ENCODE assay signal across 8 cellular contexts in genomic region chr19:45876411-45877197, GRCh38. TPM values are rescaled to one million over a fixed set of nuclear protein-coding genes. Genes with fewer than 3 reads are reported as not detected.
DNase-seq lines count a peak whose midpoint lies in the region; ATAC-seq and TF ChIP-seq lines count a peak whose summit lies in the region.

No MANE protein-coding gene starts in this region.

- H4K91ac ChIP-seq in mesenchymal stem cell (ENCODE audit: low read length): peak overlapping the region; percentile 79

- peak overlapping the region; percentile 25 to 94 for H3K18ac ChIP-seq in mesenchymal stem cell (ENCODE audit: low read depth in 1 of 2, low read length in 2 of 2)

- intact Hi-C loops in tibial artery (cut with DNase I; ENCODE audit: low total_unique reads): no loop called here

- H3K4me3 ChIP-seq in mesenchymal stem cell (ENCODE audit: insufficient read depth in 1 of 2, low read depth in 1 of 2, low read length in 2 of 2) (no peak overlapping the region), tibial artery (peak overlapping the region; percentile 10 to 47)

- H3K27me3 Mint-ChIP-seq in T-helper 1 cell treated with Interleukin-12 subunit alpha and Interleukin-12 subunit beta and Interleukin-4 antibody, amounts not matched to agents 30 μg/mL and 1 μg/mL, for 36 hours (ENCODE audit: low read depth): peaks cover 17% of the 10 kb centered on the region
- H3K27me3 Mint-ChIP-seq in central memory CD8-positive, alpha-beta T cell: peaks cover 40% of the 10 kb centered on the region

- H3K4me2 ChIP-seq in mesenchymal stem cell (ENCODE audit: low read length, poor library complexity, severe bottlenecking): peak overlapping the region; percentile 58

- H3K27me3 ChIP-seq in mesenchymal stem cell (ENCODE audit: control insufficient read depth in 1 of 2, insufficient read depth in 1 of 2, low read length in 2 of 2) (peaks cover 0 to 48% of the 10 kb centered on the region in 2 experiments), tibial artery (no peaks in the 10 kb centered on the region)

- H3K23ac ChIP-seq in mesenchymal stem cell (ENCODE audit: low read length in 2 of 2): no peak overlapping the region

- no peak for DNase-seq in T-helper 1 cell
- no peak for DNase-seq in central memory CD8-positive, alpha-beta T cell (ENCODE audit: low spot score in 2 of 2)
- DNase-seq in mesenchymal stem cell: peak; percentile 70
- DNase-seq in tibial artery: peak in 1 of 2 donors; percentile 25
- DNase-seq in NCI-H146 (lab: John Stamatoyannopoulos, UW): no peak
- no peak for DNase-seq in AG08396 (ENCODE audit: low spot score)

- H3K4ac ChIP-seq in mesenchymal stem cell (ENCODE audit: low read depth in 1 of 2, low read length in 2 of 2): peak overlapping the region; percentile 73 to 93

- no peaks in the 10 kb centered on the region for H3K9me3 Mint-ChIP-seq in T-helper 1 cell treated with Interleukin-12 subunit alpha and Interleukin-12 subunit beta and Interleukin-4 antibody, amounts not matched to agents 30 μg/mL and 1 μg/mL, for 36 hours
- H3K9me3 Mint-ChIP-seq in central memory CD8-positive, alpha-beta T cell: no peaks in the 10 kb centered on the region

- H3K14ac ChIP-seq in mesenchymal stem cell (ENCODE audit: low read length in 2 of 2): peak overlapping the region in 1 of 2 experiments; percentile 73

- peak overlapping the region; percentile 69 for H3K27ac ChIP-seq in mesenchymal stem cell (ENCODE audit: low read length, poor library complexity, severe bottlenecking)
- peak overlapping the region; percentile 41 to 58 for H3K27ac ChIP-seq in tibial artery

- no peaks in the 10 kb centered on the region for H3K36me3 Mint-ChIP-seq in T-helper 1 cell treated with Interleukin-12 subunit alpha and Interleukin-12 subunit beta and Interleukin-4 antibody, amounts not matched to agents 30 μg/mL and 1 μg/mL, for 36 hours (ENCODE audit: low read depth)
- H3K36me3 Mint-ChIP-seq in central memory CD8-positive, alpha-beta T cell (ENCODE audit: insufficient read depth): peaks cover under 1% of the 10 kb centered on the region

- WGBS in mesenchymal stem cell: 19% methylated on average over 31 of the region's 41 CpGs

- H2BK120ac ChIP-seq in mesenchymal stem cell (ENCODE audit: low read depth, low read length): peak overlapping the region; percentile 89

- H3K4me1 Mint-ChIP-seq in T-helper 1 cell treated with Interleukin-12 subunit alpha and Interleukin-12 subunit beta and Interleukin-4 antibody, amounts not matched to agents 30 μg/mL and 1 μg/mL, for 36 hours (ENCODE audit: low read depth): peaks cover 20% of the 10 kb centered on the region
- peaks cover 8% of the 10 kb centered on the region for H3K4me1 Mint-ChIP-seq in central memory CD8-positive, alpha-beta T cell

- peak overlapping the region; percentile 78 for H2BK15ac ChIP-seq in mesenchymal stem cell (ENCODE audit: low read depth, poor library complexity, severe bottlenecking)

- ATAC-seq in central memory CD8-positive, alpha-beta T cell (replicated peaks; ENCODE audit: extremely low read depth, poor library complexity, severe bottlenecking): no peak
- ATAC-seq in HG02642 (IDR thresholded peaks at IDR 0.05; ENCODE audit: poor library complexity, unreplicated experiment): no peak

- H3K36me3 ChIP-seq in mesenchymal stem cell (ENCODE audit: control insufficient read depth in 1 of 2, insufficient read depth in 2 of 2, low read depth in 1 of 2, low read length in 2 of 2) (no peaks in the 10 kb centered on the region), tibial artery (no peaks in the 10 kb centered on the region)

- H3K79me1 ChIP-seq in mesenchymal stem cell (replicated peaks; ENCODE audit: low read length, poor library complexity, severe bottlenecking): no peaks in the 10 kb centered on the region

- peak overlapping the region; percentile 5 for H3K27ac Mint-ChIP-seq in T-helper 1 cell treated with Interleukin-12 subunit alpha and Interleukin-12 subunit beta and Interleukin-4 antibody, amounts not matched to agents 30 μg/mL and 1 μg/mL, for 36 hours
- peak overlapping the region; percentile 9 for H3K27ac Mint-ChIP-seq in central memory CD8-positive, alpha-beta T cell (ENCODE audit: low read depth)

- peak overlapping the region; percentile 62 for H3K9ac ChIP-seq in mesenchymal stem cell (ENCODE audit: low read length)

- peak overlapping the region; percentile 62 for H2AK5ac ChIP-seq in mesenchymal stem cell (ENCODE audit: low read length, severe bottlenecking)

- peaks cover 22% of the 10 kb centered on the region for H3K4me1 ChIP-seq in mesenchymal stem cell (ENCODE audit: control insufficient read depth, insufficient read depth, low read depth, low read length)
- peaks cover 0 to 23% (median 9%) of the 10 kb centered on the region in 4 donors for H3K4me1 ChIP-seq in tibial artery

- peak overlapping the region; percentile 29 for H3K4me3 Mint-ChIP-seq in T-helper 1 cell treated with Interleukin-12 subunit alpha and Interleukin-12 subunit beta and Interleukin-4 antibody, amounts not matched to agents 30 μg/mL and 1 μg/mL, for 36 hours
- H3K4me3 Mint-ChIP-seq in central memory CD8-positive, alpha-beta T cell: no peak overlapping the region

- peak overlapping the region; percentile 15 to 88 for H2BK12ac ChIP-seq in mesenchymal stem cell (ENCODE audit: low read length in 2 of 2)

- H2BK5ac ChIP-seq in mesenchymal stem cell (ENCODE audit: low read depth, low read length, poor library complexity, severe bottlenecking): peak overlapping the region; percentile 67

- H4K8ac ChIP-seq in mesenchymal stem cell (ENCODE audit: low read length): peak overlapping the region; percentile 83

- no peak for TF ChIP-seq CTCF in tibial artery (IDR thresholded peaks at IDR 0.05)

- peak overlapping the region; percentile 69 for H2AFZ ChIP-seq in mesenchymal stem cell (ENCODE audit: low read depth, low read length)

- H3K9me3 ChIP-seq in mesenchymal stem cell (ENCODE audit: control insufficient read depth, low read length) (no peaks in the 10 kb centered on the region), tibial artery (no peaks in the 10 kb centered on the region)

RNA-seq across cellular contexts. Expression of gene IRF2BP1, which starts 9.3 kb away (rescaled TPM):
- polyA plus RNA-seq in mesenchymal stem cell (2013, experiment 1 of 2): 8.0 TPM
- polyA plus RNA-seq in mesenchymal stem cell (2013, experiment 2 of 2): 8.2 TPM

RNA-seq across cellular contexts. Expression of gene FOXA3, which starts 12.5 kb away (rescaled TPM):
- not detected for polyA plus RNA-seq in mesenchymal stem cell (2013, experiment 1 of 2)
- polyA plus RNA-seq in mesenchymal stem cell (2013, experiment 2 of 2): not detected

RNA-seq across cellular contexts. Expression of gene SYMPK, which starts 13.7 kb away (rescaled TPM):
- 38.9 TPM for polyA plus RNA-seq in mesenchymal stem cell (2013, experiment 1 of 2)
- polyA plus RNA-seq in mesenchymal stem cell (2013, experiment 2 of 2): 39.9 TPM

RNA-seq across cellular contexts. Expression of gene MYPOP, which starts 25.8 kb away (rescaled TPM):
- 14.9 TPM for polyA plus RNA-seq in mesenchymal stem cell (2013, experiment 1 of 2)
- 15.3 TPM for polyA plus RNA-seq in mesenchymal stem cell (2013, experiment 2 of 2)

RNA-seq across cellular contexts. Expression of gene NANOS2, which starts 38.0 kb away (rescaled TPM):
- polyA plus RNA-seq in mesenchymal stem cell (2013, experiment 1 of 2): not detected
- polyA plus RNA-seq in mesenchymal stem cell (2013, experiment 2 of 2): not detected

Comparison
In these comparisons a context has a peak if more than half of its experiments do, and no peak if none do; other contexts are left out.
1. H3K4me3 ChIP-seq: peak in tibial artery (2 of 2); none in mesenchymal stem cell (0 of 2).